Comparison of ENCODE assay signal across 4 cellular contexts in genomic region chr4:111540661-111541060, GRCh38.
"Had no signal": no experiment of that assay in that cellular context is flagged by ENCODE, and none has a peak within 500 bp of the region (broad histone marks: within the 10 kb centered on the region; RNA-seq: fewer than 3 reads in every experiment).

No MANE protein-coding gene starts in this region.

- H2AFZ ChIP-seq: GM23338 had no signal

- H3K27ac ChIP-seq: HL-60 had no signal

- DNase-seq: H9, HCEC 1CT had no signal

- H3K4me2 ChIP-seq: GM23338 had no signal

- H3K4me3 ChIP-seq: GM23338 had no signal
